Comparison of ENCODE assay signal across 8 cellular contexts in genomic region chr2:38600242-38600891, GRCh38. TPM values are rescaled to one million over a fixed set of nuclear protein-coding genes. Genes with fewer than 3 reads are reported as not detected.
DNase-seq lines count a peak whose midpoint lies in the region; ATAC-seq and TF ChIP-seq lines count a peak whose summit lies in the region.

No MANE protein-coding gene starts in this region.

- H3K36me3 Mint-ChIP-seq in T-helper 17 cell (ENCODE audit: low read depth): peaks cover 2% of the 10 kb centered on the region

- ATAC-seq in T-helper 17 cell: no peak

- H3K4me3 Mint-ChIP-seq in T-helper 17 cell: peak overlapping the region; percentile 96

- peak overlapping the region; percentile 98 for H3K27ac Mint-ChIP-seq in T-helper 17 cell

- no peaks in the 10 kb centered on the region for H3K9me3 ChIP-seq in T-helper 17 cell (ENCODE audit: control insufficient read depth, low read length, poor library complexity, severe bottlenecking)

- peaks cover 48% of the 10 kb centered on the region for H3K4me1 Mint-ChIP-seq in T-helper 17 cell

- no peaks in the 10 kb centered on the region for H3K27me3 Mint-ChIP-seq in T-helper 17 cell

- TF ChIP-seq CTCF in fibroblast of mammary gland (conservative IDR thresholded peaks at IDR 0.05; ENCODE audit: control insufficient read depth, insufficient read depth, low read depth, low read length): no peak

- H3K4me3 ChIP-seq in fibroblast of mammary gland (ENCODE audit: control insufficient read depth, low read depth, low read length) (peak overlapping the region; percentile 65), skin epidermis (peak overlapping the region; percentile 13 to 95 (median 74))

- DNase-seq in NCI-H748 (lab: John Stamatoyannopoulos, UW; ENCODE audit: unreplicated experiment) (peak; percentile 25), NCI-H748 treated with DMSO at 0.1 percent for 48 hours (lab: John Stamatoyannopoulos, UW) (no peak), T-helper 17 cell (no peak), fibroblast of mammary gland (ENCODE audit: low read depth) (no peak), NCI-H128 (lab: John Stamatoyannopoulos, UW; ENCODE audit: unreplicated experiment) (no peak), D341Med (ENCODE audit: low spot score) (no peak), COR-L47 (lab: John Stamatoyannopoulos, UW) (no peak)

- peak overlapping the region in 14 of 21 experiments; percentile 9 to 99 (median 94) for H3K27ac ChIP-seq in skin epidermis

RNA-seq across cellular contexts. Expression of gene HNRNPLL, which starts 2.4 kb away (rescaled TPM):
- total RNA-seq in T-helper 17 cell: 10 to 100 TPM; 81.5 to 91.5 TPM
